24 cellular contexts compared by ENCODE assay signal in genomic region chr3:74268753-74269152, GRCh38.
"Had no signal": no experiment of that assay in that cellular context is flagged by ENCODE, and none has a peak within 500 bp of the region (broad histone marks: within the 10 kb centered on the region; RNA-seq: fewer than 3 reads in every experiment).

No MANE protein-coding gene starts in this region.

- ATAC-seq: activated CD8-positive, alpha-beta T cell treated with anti-CD3 and anti-CD28 coated beads, Interleukin-2, amount 10 ng/mL, durations not matched to agents 7 days and 5 days; heart right ventricle; naive thymus-derived CD8-positive, alpha-beta T cell; upper lobe of right lung had no signal

- H3K4me1 Mint-ChIP-seq: activated naive CD4-positive, alpha-beta T cell treated with anti-CD3 and anti-CD28 coated beads, Interleukin-2, amount 50 U/mL, for 24 hours; naive thymus-derived CD8-positive, alpha-beta T cell had no signal

- H2AFZ ChIP-seq: neural progenitor cell had no signal

- H3K4me1 ChIP-seq: heart right ventricle, neural progenitor cell, sigmoid colon, spleen, thyroid gland, upper lobe of right lung had no signal

- H3K27ac ChIP-seq: cardiac muscle cell, heart right ventricle, neural progenitor cell, sigmoid colon, spleen, thyroid gland, upper lobe of right lung had no signal

- H3K36me3 ChIP-seq: cardiac muscle cell, heart right ventricle, neural progenitor cell, sigmoid colon, spleen, thyroid gland, upper lobe of right lung had no signal

- H3K27me3 ChIP-seq: cardiac muscle cell, heart right ventricle, neural progenitor cell, sigmoid colon, spleen, thyroid gland, upper lobe of right lung had no signal

- H3K9me3 ChIP-seq: heart right ventricle, sigmoid colon, spleen, thyroid gland, upper lobe of right lung had no signal

- H3K4me3 Mint-ChIP-seq: activated CD8-positive, alpha-beta T cell treated with anti-CD3 and anti-CD28 coated beads, Interleukin-2, amount 10 ng/mL, durations not matched to agents 7 days and 5 days; activated naive CD4-positive, alpha-beta T cell treated with anti-CD3 and anti-CD28 coated beads, Interleukin-2, amount 50 U/mL, for 24 hours; activated T-helper 1 cell treated with anti-CD3 and anti-CD28 coated beads, Interleukin-12 subunit alpha, Interleukin-12 subunit beta, Interleukin-2, Interleukin-4 antibody, amounts not matched to agents 30 ng/mL and 10 ng/mL and 1 ng/mL, durations not matched to agents 14 hours and 24 hours and 36 hours; mesothelial cell of epicardium; naive thymus-derived CD8-positive, alpha-beta T cell; neural progenitor cell had no signal

- H3K4me3 ChIP-seq: cardiac muscle cell, heart right ventricle, lung, neural progenitor cell, sigmoid colon, spleen, thyroid gland, upper lobe of right lung had no signal

- H3K4me2 ChIP-seq: neural progenitor cell had no signal

- DNase-seq: activated CD4-positive, alpha-beta T cell treated with anti-CD3 and anti-CD28 coated beads for 1 hour; activated CD4-positive, alpha-beta T cell treated with anti-CD3 and anti-CD28 coated beads, Interleukin-2, amount 50 U/mL, for 1 hour; activated CD8-positive, alpha-beta T cell treated with anti-CD3 and anti-CD28 coated beads, Interleukin-2, amount 10 ng/mL, durations not matched to agents 7 days and 5 days; activated gamma-delta T cell treated with Interleukin-2 at 50 U/mL for 16 hours; anterior cingulate cortex; heart right ventricle; kidney; naive thymus-derived CD8-positive, alpha-beta T cell; posterior cingulate gyrus; retina; sigmoid colon; spleen; stimulated activated CD4-positive, alpha-beta T cell treated with anti-CD3 and anti-CD28 coated beads, Interleukin-4, amount 100 ng/mL, for 1 hour; stimulated activated naive CD4-positive, alpha-beta T cell; substantia nigra; T-helper 9 cell; thyroid gland; upper lobe of right lung had no signal

- H3K27me3 Mint-ChIP-seq: activated naive CD4-positive, alpha-beta T cell treated with anti-CD3 and anti-CD28 coated beads, Interleukin-2, amount 50 U/mL, for 24 hours had no signal

- H3K27ac Mint-ChIP-seq: activated CD8-positive, alpha-beta T cell treated with anti-CD3 and anti-CD28 coated beads, Interleukin-2, amount 10 ng/mL, durations not matched to agents 7 days and 5 days; activated naive CD4-positive, alpha-beta T cell treated with anti-CD3 and anti-CD28 coated beads, Interleukin-2, amount 50 U/mL, for 24 hours; activated T-helper 1 cell treated with anti-CD3 and anti-CD28 coated beads, Interleukin-12 subunit alpha, Interleukin-12 subunit beta, Interleukin-2, Interleukin-4 antibody, amounts not matched to agents 30 ng/mL and 10 ng/mL and 1 ng/mL, durations not matched to agents 14 hours and 24 hours and 36 hours; mesothelial cell of epicardium; naive thymus-derived CD8-positive, alpha-beta T cell; neural progenitor cell had no signal

- H3K9ac ChIP-seq: neural progenitor cell had no signal

- H3K9me3 Mint-ChIP-seq: activated naive CD4-positive, alpha-beta T cell treated with anti-CD3 and anti-CD28 coated beads, Interleukin-2, amount 50 U/mL, for 24 hours; activated T-helper 1 cell treated with anti-CD3 and anti-CD28 coated beads, Interleukin-12 subunit alpha, Interleukin-12 subunit beta, Interleukin-2, Interleukin-4 antibody, amounts not matched to agents 30 ng/mL and 10 ng/mL and 1 ng/mL, durations not matched to agents 14 hours and 24 hours and 36 hours; mesothelial cell of epicardium; neural progenitor cell had no signal
